ENCODE assay signal across 26 cellular contexts in the genomic region with DNA sequence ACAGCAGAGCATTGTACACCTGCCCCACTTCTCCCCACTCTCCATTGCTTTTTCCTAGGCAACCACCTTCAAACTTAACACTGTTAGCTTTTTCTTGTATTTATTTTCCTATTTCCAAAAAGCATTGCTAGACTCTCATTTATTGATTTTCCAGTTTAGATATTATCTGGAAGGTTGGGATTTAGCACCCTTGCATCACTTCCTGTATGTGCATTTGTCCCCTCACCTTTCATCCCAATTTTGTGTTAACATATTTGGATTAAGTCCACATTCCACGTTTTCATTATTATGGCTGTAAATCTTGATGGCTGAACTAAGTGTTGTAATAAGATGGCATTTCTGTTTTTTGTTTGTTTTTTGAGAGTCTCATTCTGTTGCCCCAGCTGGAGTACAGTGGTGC.
"Had no signal": no experiment of that assay in that cellular context is flagged by ENCODE, and none has a peak within 500 bp of the region (broad histone marks: within the 10 kb centered on the region; RNA-seq: fewer than 3 reads in every experiment).

No MANE protein-coding gene starts in this region.

- H3K27ac Mint-ChIP-seq: immature natural killer cell, mesothelial cell of epicardium had no signal

- FAIRE-seq: colon, endothelial cell of umbilical vein, frontal cortex, kidney had no signal

- DNase-seq: dermis blood vessel endothelial cell; effector CD4-positive, alpha-beta T cell; effector memory CD4-positive, alpha-beta T cell; foreskin keratinocyte; heart left ventricle; hypothalamus; immature natural killer cell; islet precursor cell; kidney; kidney glomerular epithelial cell; left colon; left ventricle myocardium inferior; lower lobe of right lung; mesenchymal stem cell; mucosa of descending colon; naive B cell had no signal

- H3K27ac ChIP-seq: coronary artery, dorsolateral prefrontal cortex, esophagus muscularis mucosa, foreskin keratinocyte, gastroesophageal sphincter, heart left ventricle, hepatocyte, left ventricle myocardium inferior, lower lobe of right lung had no signal

- H3K4me3 Mint-ChIP-seq: immature natural killer cell, mesothelial cell of epicardium, naive B cell had no signal

- H3K4me1 Mint-ChIP-seq: immature natural killer cell, mesothelial cell of epicardium had no signal

- H3K9me3 ChIP-seq: esophagus muscularis mucosa, gastroesophageal sphincter, lower lobe of right lung, mucosa of descending colon had no signal

- H2AFZ ChIP-seq: hepatocyte had no signal

- H3K4me3 ChIP-seq: coronary artery, dorsolateral prefrontal cortex, esophagus muscularis mucosa, gastroesophageal sphincter, heart left ventricle, hepatocyte, left ventricle myocardium inferior, lower lobe of right lung, mucosa of descending colon had no signal

- ATAC-seq: foreskin keratinocyte, gastroesophageal sphincter, heart left ventricle, left colon, left lobe of liver, lower lobe of right lung, mucosa of descending colon had no signal

- H3K36me3 ChIP-seq: esophagus muscularis mucosa, gastroesophageal sphincter, heart left ventricle, left ventricle myocardium inferior, lower lobe of right lung had no signal

- H3K4me1 ChIP-seq: esophagus muscularis mucosa, gastroesophageal sphincter, lower lobe of right lung had no signal

- H3K27me3 ChIP-seq: dorsolateral prefrontal cortex, esophagus muscularis mucosa, foreskin keratinocyte, gastroesophageal sphincter, heart left ventricle, hepatocyte had no signal

- H3K36me3 Mint-ChIP-seq: mesothelial cell of epicardium had no signal

- H3K79me2 ChIP-seq: hepatocyte had no signal

- H3K4me2 ChIP-seq: hepatocyte had no signal
